Comparison of ENCODE assay signal across 8 cellular contexts in the genomic region with DNA sequence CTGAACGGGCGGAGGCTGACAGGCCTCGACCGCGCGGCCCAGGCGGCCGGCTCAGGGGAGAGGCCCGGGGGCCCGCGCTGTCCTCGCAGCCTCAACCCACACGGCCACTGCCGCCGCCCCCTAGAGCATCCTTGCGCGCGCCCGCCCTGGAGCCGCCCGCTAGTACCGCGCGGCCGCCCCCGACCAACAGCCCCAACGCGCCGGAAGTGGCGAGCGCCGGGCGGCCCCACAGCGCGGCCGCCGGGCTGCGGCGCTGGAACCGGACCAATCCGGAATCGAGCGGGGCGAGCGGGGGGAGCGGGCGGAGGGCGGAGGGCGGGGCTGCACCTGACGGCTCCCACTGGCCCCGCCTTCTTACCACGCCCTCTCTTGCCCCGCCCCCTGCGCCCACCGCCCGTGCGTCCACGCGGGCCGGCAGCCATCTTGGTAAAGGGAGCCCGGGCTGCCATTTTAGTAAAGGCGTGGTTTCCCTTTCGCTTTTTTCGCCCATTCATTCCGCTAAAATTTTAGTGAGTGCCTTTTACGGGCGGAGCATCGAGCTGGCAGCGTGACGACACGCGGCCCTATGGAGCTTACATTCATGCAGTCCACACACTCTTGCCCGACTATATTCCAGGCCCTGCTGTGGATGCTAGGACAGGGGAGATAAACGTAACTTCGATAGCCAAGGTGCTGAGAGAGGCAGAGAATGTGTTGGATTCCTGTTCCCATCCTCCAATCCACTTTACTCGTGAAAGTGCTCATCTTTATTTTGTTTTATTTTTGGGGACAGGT. TPM values are rescaled to one million over a fixed set of nuclear protein-coding genes. Genes with fewer than 3 reads are reported as not detected.
DNase-seq lines count a peak whose midpoint lies in the region; ATAC-seq and TF ChIP-seq lines count a peak whose summit lies in the region.

A gene with protein sequence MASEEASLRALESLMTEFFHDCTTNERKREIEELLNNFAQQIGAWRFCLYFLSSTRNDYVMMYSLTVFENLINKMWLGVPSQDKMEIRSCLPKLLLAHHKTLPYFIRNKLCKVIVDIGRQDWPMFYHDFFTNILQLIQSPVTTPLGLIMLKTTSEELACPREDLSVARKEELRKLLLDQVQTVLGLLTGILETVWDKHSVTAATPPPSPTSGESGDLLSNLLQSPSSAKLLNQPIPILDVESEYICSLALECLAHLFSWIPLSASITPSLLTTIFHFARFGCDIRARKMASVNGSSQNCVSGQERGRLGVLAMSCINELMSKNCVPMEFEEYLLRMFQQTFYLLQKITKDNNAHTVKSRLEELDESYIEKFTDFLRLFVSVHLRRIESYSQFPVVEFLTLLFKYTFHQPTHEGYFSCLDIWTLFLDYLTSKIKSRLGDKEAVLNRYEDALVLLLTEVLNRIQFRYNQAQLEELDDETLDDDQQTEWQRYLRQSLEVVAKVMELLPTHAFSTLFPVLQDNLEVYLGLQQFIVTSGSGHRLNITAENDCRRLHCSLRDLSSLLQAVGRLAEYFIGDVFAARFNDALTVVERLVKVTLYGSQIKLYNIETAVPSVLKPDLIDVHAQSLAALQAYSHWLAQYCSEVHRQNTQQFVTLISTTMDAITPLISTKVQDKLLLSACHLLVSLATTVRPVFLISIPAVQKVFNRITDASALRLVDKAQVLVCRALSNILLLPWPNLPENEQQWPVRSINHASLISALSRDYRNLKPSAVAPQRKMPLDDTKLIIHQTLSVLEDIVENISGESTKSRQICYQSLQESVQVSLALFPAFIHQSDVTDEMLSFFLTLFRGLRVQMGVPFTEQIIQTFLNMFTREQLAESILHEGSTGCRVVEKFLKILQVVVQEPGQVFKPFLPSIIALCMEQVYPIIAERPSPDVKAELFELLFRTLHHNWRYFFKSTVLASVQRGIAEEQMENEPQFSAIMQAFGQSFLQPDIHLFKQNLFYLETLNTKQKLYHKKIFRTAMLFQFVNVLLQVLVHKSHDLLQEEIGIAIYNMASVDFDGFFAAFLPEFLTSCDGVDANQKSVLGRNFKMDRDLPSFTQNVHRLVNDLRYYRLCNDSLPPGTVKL (minus strand): TSS at position 208 of the 774 bp plus-strand sequence. CDS start 597 bp downstream, outside the sequence.

- H3K9me3 ChIP-seq in spleen = no peaks in the 10 kb centered on the region

- H3K4me3 ChIP-seq in spleen = peak within 1 kb of the TSS; percentile 86 to 94 (median 91)

- H3K27ac ChIP-seq in caudate nucleus (ENCODE audit: low read depth, low read length) (peak within 1 kb of the TSS; percentile 67), spleen (peak within 1 kb of the TSS; percentile 76 to 98 (median 92))

- DNase-seq in AG08395 (ENCODE audit: low spot score) (peak; percentile 97), NCI-H345 treated with DMSO at 0.1 percent for 48 hours (lab: John Stamatoyannopoulos, UW; ENCODE audit: unreplicated experiment) (peak; percentile 83), caudate nucleus (lab: John Stamatoyannopoulos, UW) (peak; percentile 38 to 97 (median 91)), inferior parietal cortex (ENCODE audit: extremely low spot score) (peak; percentile 89), spleen (peak; percentile 99)
- DNase-seq in activated CD4-positive, CD25-positive, alpha-beta regulatory T cell (lab: John Stamatoyannopoulos, UW) = peak; percentile 98

- 2 to 6% (median 4%) methylated on average over 34 to 76 of the region's 76 CpGs for whole genome bisulfite sequencing in spleen, 5 donors

- TF ChIP-seq POLR2A in spleen (IDR thresholded peaks at IDR 0.05) = peak in 2 of 3 donors; percentile 29 to 48

- H3K27me3 ChIP-seq in spleen (replicated peaks in 1 of 7) = no peaks in the 10 kb centered on the region

- TF ChIP-seq CTCF in spleen (IDR thresholded peaks at IDR 0.05 in 8 of 11, conservative IDR thresholded peaks at IDR 0.05 in 3 of 11) = peak in 5 of 11 experiments; percentile 15 to 36 (median 17)

- peak; percentile 91 for ATAC-seq in GM19023 (IDR thresholded peaks at IDR 0.05; ENCODE audit: unreplicated experiment)
- peak; percentile 86 for ATAC-seq in HG03196 (IDR thresholded peaks at IDR 0.05; ENCODE audit: unreplicated experiment)

- H3K4me1 ChIP-seq in spleen = peaks cover 13 to 53% (median 48%) of the 10 kb centered on the region in 6 donors

- intact Hi-C loops in spleen (cut with DNase I; ENCODE audit: low total_unique reads) = no loop called here

- peaks cover 0 to 30% (median 9%) of the 10 kb centered on the region in 6 donors for H3K36me3 ChIP-seq in spleen

RNA-seq across cellular contexts. Expression of the gene that starts here (rescaled TPM):
- total RNA-seq in spleen = 100 to 1,000 TPM; 259 to 517 (median 343) TPM
- polyA plus RNA-seq in spleen = 100 to 1,000 TPM in 2 of 3 donors, 10 to 100 TPM in 1; 96.9 to 150 (median 132) TPM

Comparison
In these comparisons a context has a peak if more than half of its experiments do, and no peak if none do; other contexts are left out.
1. Peak in every context shown above with its lines: DNase-seq, ATAC-seq, H3K4me3 ChIP-seq and H3K27ac ChIP-seq.